23 cellular contexts compared by ENCODE assay signal in the genomic region with DNA sequence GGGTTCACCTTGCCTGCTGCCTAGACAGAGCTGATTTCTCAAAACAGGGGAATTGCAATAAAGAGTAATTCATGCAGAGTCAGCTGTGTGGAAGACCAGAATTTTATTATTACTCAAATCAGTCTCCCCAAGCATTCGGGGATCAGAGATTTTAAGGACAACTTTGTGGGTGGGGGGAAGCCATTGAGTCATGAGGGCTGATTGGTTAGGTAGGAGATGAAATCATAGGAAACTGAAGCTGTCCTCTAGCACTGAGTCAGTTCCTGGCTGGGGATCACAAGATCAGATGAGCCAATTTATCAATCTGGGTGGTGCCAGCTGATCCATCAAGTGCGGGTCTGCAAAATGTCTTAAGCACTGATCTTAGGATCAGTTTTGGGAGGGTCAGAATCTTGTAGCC.
DNase-seq lines count a peak whose midpoint lies in the region; ATAC-seq, FAIRE-seq and TF ChIP-seq lines count a peak whose summit lies in the region.
"Had no signal": no experiment of that assay in that cellular context is flagged by ENCODE, and none has a peak within 500 bp of the region (broad histone marks: within the 10 kb centered on the region; RNA-seq: fewer than 3 reads in every experiment).

No MANE protein-coding gene starts in this region.

- no peak overlapping the region for H3K4me2 ChIP-seq in GM23248 (ENCODE audit: unreplicated experiment)

- H3K9me3 ChIP-seq in GM23248 (ENCODE audit: low read depth): no peaks in the 10 kb centered on the region
- H3K9me3 ChIP-seq: BE2C had no signal

- no peak for FAIRE-seq in bronchial epithelial cell (lab: Jason Lieb, UNC)
- FAIRE-seq: A204.1, G401.6, GM12891, GM18507, H1 had no signal

- WGBS in GM23248 (ENCODE audit: low coverage in 1 of 2, low lambda C conversion rate in 2 of 2, missing lambda C conversion rate in 2 of 2), 2 experiments: 69 to 74% methylated on average over 2 of the region's 2 CpGs

- no peak overlapping the region for H3K9ac ChIP-seq in GM23248

- in situ Hi-C loops in GM23248 (cut with MboI): no loop called here

- TF ChIP-seq CTCF in bronchial epithelial cell (IDR thresholded peaks at IDR 0.05; ENCODE audit: insufficient read depth, low read length, severe bottlenecking): no peak
- TF ChIP-seq CTCF in fibroblast of the aortic adventitia (IDR thresholded peaks at IDR 0.05; ENCODE audit: insufficient read depth, low read length): no peak

- H3K9me2 ChIP-seq in GM23248 (ENCODE audit: insufficient read depth): no peaks in the 10 kb centered on the region

- no peak overlapping the region for H3K4me3 ChIP-seq in GM23248
- no peak overlapping the region for H3K4me3 ChIP-seq in bronchial epithelial cell (ENCODE audit: low read depth, low read length)
- H3K4me3 ChIP-seq in fibroblast of the aortic adventitia (ENCODE audit: low read depth, low read length): no peak overlapping the region

- 0 out of 2 replicates have a peak, but pooled peaks cover 6% of the 10 kb centered on the region for H3K27me3 ChIP-seq in GM23248 (replicated peaks; ENCODE audit: insufficient read depth)
- no peaks in the 10 kb centered on the region for H3K27me3 ChIP-seq in bronchial epithelial cell (ENCODE audit: control insufficient read depth, insufficient read depth, low read length)
- H3K27me3 ChIP-seq: BE2C had no signal

- intact Hi-C loops in left cardiac atrium (cut with DNase I): no loop called here

- H3K79me2 ChIP-seq in GM23248 (ENCODE audit: insufficient read depth): no peaks in the 10 kb centered on the region

- H3F3A ChIP-seq in GM23248 (ENCODE audit: insufficient read depth): no peaks in the 10 kb centered on the region

- no peaks in the 10 kb centered on the region for H3K4me1 ChIP-seq in GM23248 (ENCODE audit: insufficient read depth)
- H3K4me1 ChIP-seq: BE2C had no signal

- DNase-seq in ELR (ENCODE audit: low read depth): peak; percentile 28
- peak; percentile 18 for DNase-seq in GM23248
- DNase-seq in bronchial epithelial cell (ENCODE audit: low read depth): peak; percentile 46
- peak; percentile 17 for DNase-seq in fibroblast of the aortic adventitia (ENCODE audit: low read depth)
- no peak for DNase-seq in left cardiac atrium
- DNase-seq: ACHN; BE2C; C1 segment of cervical spinal cord; CD4-positive, CD25-positive, alpha-beta regulatory T cell; CD8-positive, alpha-beta memory T cell; COR-L47; DMS 273 treated with DMSO at 0.1 percent for 48 hours; DMS53; DND-41; EL; H9 had no signal

- H3K36me3 ChIP-seq in GM23248 (ENCODE audit: low read depth): no peaks in the 10 kb centered on the region
- H3K36me3 ChIP-seq in bronchial epithelial cell (ENCODE audit: control insufficient read depth, insufficient read depth, low read length): no peaks in the 10 kb centered on the region
- H3K36me3 ChIP-seq: BE2C had no signal

- no peaks in the 10 kb centered on the region for H4K20me1 ChIP-seq in GM23248 (ENCODE audit: insufficient read depth)

- no peak overlapping the region for H2AFZ ChIP-seq in GM23248

- H3K27ac ChIP-seq in GM23248: no peak overlapping the region

- ATAC-seq in GM21825 (IDR thresholded peaks at IDR 0.05; ENCODE audit: unreplicated experiment) (no peak), left cardiac atrium (no peak), HG03045 (IDR thresholded peaks at IDR 0.05; ENCODE audit: unreplicated experiment) (no peak)
